19 cellular contexts compared by ENCODE assay signal in genomic region chrX:132393090-132393884, GRCh38.
DNase-seq lines count a peak whose midpoint lies in the region; ATAC-seq, FAIRE-seq and TF ChIP-seq lines count a peak whose summit lies in the region.
"Had no signal": no experiment of that assay in that cellular context is flagged by ENCODE, and none has a peak within 500 bp of the region (broad histone marks: within the 10 kb centered on the region; RNA-seq: fewer than 3 reads in every experiment).

No MANE protein-coding gene starts in this region.

- no peaks in the 10 kb centered on the region for H3K4me1 ChIP-seq in A673 (ENCODE audit: insufficient read depth, low read length, poor library complexity, severe bottlenecking)
- no peaks in the 10 kb centered on the region for H3K4me1 ChIP-seq in K562 (replicated peaks in 1 of 2; ENCODE audit: control insufficient read depth in 2 of 2, insufficient read depth in 2 of 2, low read length in 2 of 2)
- H3K4me1 ChIP-seq in endodermal cell (ENCODE audit: control insufficient read depth, insufficient read depth, low read length) = no peaks in the 10 kb centered on the region

- CTCF ChIA-PET in A673 (lab: Charles Lee) (no interaction called here), K562 (lab: Yijun Ruan, JAX; ENCODE audit: low intra/inter-chr PET ratio) (no interaction called here)
- CTCF ChIA-PET in activated CD4-positive, alpha-beta memory T cell treated with anti-CD3 and anti-CD28 coated beads, Interleukin-2, amount 10 ng/mL, durations not matched to agents 7 days and 5 days (lab: Charles Lee) = no interaction called here

- intact Hi-C loops in A673 (cut with micrococcal nuclease; ENCODE audit: unreplicated experiment) = no loop called here
- intact Hi-C loops in K562 (cut with micrococcal nuclease) = no loop called here

- H3K36me3 ChIP-seq in A673 (ENCODE audit: insufficient read depth, low read length, poor library complexity, severe bottlenecking) = no peaks in the 10 kb centered on the region
- H3K36me3 ChIP-seq in K562 (ENCODE audit: control insufficient read depth, insufficient read depth, low read length) = no peaks in the 10 kb centered on the region
- peaks cover 24% of the 10 kb centered on the region for H3K36me3 ChIP-seq in endodermal cell (ENCODE audit: control insufficient read depth, insufficient read depth, low read length)

- H3K9me3 Mint-ChIP-seq in endodermal cell = no peaks in the 10 kb centered on the region
- H3K9me3 Mint-ChIP-seq in activated CD4-positive, alpha-beta memory T cell treated with anti-CD3 and anti-CD28 coated beads, Interleukin-2, amount 10 ng/mL, durations not matched to agents 7 days and 5 days = no peaks in the 10 kb centered on the region
- H3K9me3 Mint-ChIP-seq: HFFc6 had no signal

- in situ Hi-C loops in K562 (cut with MboI) = no loop called here

- no peak for ATAC-seq in K562

- FAIRE-seq in K562 (lab: Jason Lieb, UNC) = no peak
- FAIRE-seq: H54 had no signal

- H3K27ac ChIP-seq in A673 (ENCODE audit: low read depth, low read length, poor library complexity, severe bottlenecking) (no peak overlapping the region), K562 (ENCODE audit: extremely low read depth, low read depth, low read length) (no peak overlapping the region), endodermal cell (ENCODE audit: low read depth, low read length) (no peak overlapping the region)

- no peaks in the 10 kb centered on the region; the same call in 1 of the 2 replicates for H4K20me1 ChIP-seq in K562 (replicated peaks; ENCODE audit: control insufficient read depth, insufficient read depth, low read length)

- H3K9me3 ChIP-seq in A673 (ENCODE audit: low read depth, low read length, poor library complexity, severe bottlenecking) (no peaks in the 10 kb centered on the region), K562 (replicated peaks; ENCODE audit: control insufficient read depth, insufficient read depth, low read depth, low read length) (no peaks in the 10 kb centered on the region), endodermal cell (ENCODE audit: control insufficient read depth, low read length) (no peaks in the 10 kb centered on the region)

- H3K27me3 Mint-ChIP-seq in endodermal cell (ENCODE audit: insufficient read depth) = no peaks in the 10 kb centered on the region
- H3K27me3 Mint-ChIP-seq in activated CD4-positive, alpha-beta memory T cell treated with anti-CD3 and anti-CD28 coated beads, Interleukin-2, amount 10 ng/mL, durations not matched to agents 7 days and 5 days = no peaks in the 10 kb centered on the region

- POLR2A ChIA-PET in A673 (lab: Charles Lee; ENCODE audit: low non-redundant PET) (no interaction called here), K562 (lab: Yijun Ruan, JAX) (no interaction called here)
- POLR2A ChIA-PET in activated CD4-positive, alpha-beta memory T cell treated with anti-CD3 and anti-CD28 coated beads, Interleukin-2, amount 10 ng/mL, durations not matched to agents 7 days and 5 days (lab: Charles Lee) = no interaction called here

- H3K4me3 Mint-ChIP-seq in endodermal cell = no peak overlapping the region
- no peak overlapping the region for H3K4me3 Mint-ChIP-seq in activated CD4-positive, alpha-beta memory T cell treated with anti-CD3 and anti-CD28 coated beads, Interleukin-2, amount 10 ng/mL, durations not matched to agents 7 days and 5 days
- H3K4me3 Mint-ChIP-seq: HFFc6 had no signal

- H3K9ac ChIP-seq in K562 (ENCODE audit: insufficient read depth in 1 of 2, low read depth in 2 of 2, low read length in 2 of 2) (no peak overlapping the region), endodermal cell (ENCODE audit: extremely low read depth, low read length, poor library complexity, severe bottlenecking) (no peak overlapping the region)

- H3K27me3 ChIP-seq in A673 (replicated peaks; ENCODE audit: insufficient read depth, low read depth, low read length, poor library complexity) = no peaks in the 10 kb centered on the region
- H3K27me3 ChIP-seq in K562 (ENCODE audit: control insufficient read depth in 2 of 2, insufficient read depth in 2 of 2, low read length in 2 of 2) = no peaks in the 10 kb centered on the region
- no peaks in the 10 kb centered on the region for H3K27me3 ChIP-seq in endodermal cell (ENCODE audit: control insufficient read depth, insufficient read depth, low read length, poor library complexity, severe bottlenecking)

- H3K9me1 ChIP-seq in K562 (ENCODE audit: control insufficient read depth, insufficient read depth, low read length) = no peaks in the 10 kb centered on the region

- TF ChIP-seq RAD21 in K562 (CRISPR knock-in tag; conservative IDR thresholded peaks at IDR 0.05 in 1 of 2, IDR thresholded peaks at IDR 0.05 in 1 of 2) = no peak

- H3K4me3 ChIP-seq in A673 (ENCODE audit: low read depth, low read length, poor library complexity, severe bottlenecking) (no peak overlapping the region), K562 (no peak overlapping the region), fibroblast of villous mesenchyme (ENCODE audit: low read depth, low read length) (no peak overlapping the region), endodermal cell (ENCODE audit: low read length) (no peak overlapping the region)

- no TSS peak for BruUV-seq in A673 (replicated peaks; lab: Mats Ljungman, UMichigan)
- no TSS peak for BruUV-seq in K562 (replicated peaks; lab: Mats Ljungman, UMichigan)

- no peak for TF ChIP-seq EP300 in K562 (IDR thresholded peaks at IDR 0.05; ENCODE audit: low read length)

- no peaks in the 10 kb centered on the region for H3K79me2 ChIP-seq in K562 (ENCODE audit: control insufficient read depth, insufficient read depth, low read length)

- H3K36me3 Mint-ChIP-seq in endodermal cell (ENCODE audit: low read depth) = peaks cover 9% of the 10 kb centered on the region
- no peaks in the 10 kb centered on the region for H3K36me3 Mint-ChIP-seq in activated CD4-positive, alpha-beta memory T cell treated with anti-CD3 and anti-CD28 coated beads, Interleukin-2, amount 10 ng/mL, durations not matched to agents 7 days and 5 days (ENCODE audit: low read depth)

- H3K4me2 ChIP-seq in K562 (ENCODE audit: insufficient read depth, low read length) = no peak overlapping the region

- no peak overlapping the region for H2AFZ ChIP-seq in K562 (ENCODE audit: low read depth, low read length)

- no peak overlapping the region for H3K27ac Mint-ChIP-seq in endodermal cell
- H3K27ac Mint-ChIP-seq in activated CD4-positive, alpha-beta memory T cell treated with anti-CD3 and anti-CD28 coated beads, Interleukin-2, amount 10 ng/mL, durations not matched to agents 7 days and 5 days = no peak overlapping the region
- H3K27ac Mint-ChIP-seq: HFFc6 had no signal

- peaks cover 21% of the 10 kb centered on the region for H3K4me1 Mint-ChIP-seq in endodermal cell
- H3K4me1 Mint-ChIP-seq in activated CD4-positive, alpha-beta memory T cell treated with anti-CD3 and anti-CD28 coated beads, Interleukin-2, amount 10 ng/mL, durations not matched to agents 7 days and 5 days = no peaks in the 10 kb centered on the region

- WGBS in K562 (ENCODE audit: insufficient coverage, low coverage, missing lambda C conversion rate) = 0% methylated on average over 1 of the region's 1 CpG
- WGBS in endodermal cell (ENCODE audit: insufficient coverage in 1 of 2, insufficient read length in 1 of 2), 2 experiments = no CpG with 5 or more reads among the region's 1 CpG

- TF ChIP-seq POLR2A in K562 (conservative IDR thresholded peaks at IDR 0.05) = no peak

- TF ChIP-seq CTCF in A673 (conservative IDR thresholded peaks at IDR 0.05; ENCODE audit: low read depth, low read length) = no peak
- TF ChIP-seq CTCF in K562 (IDR thresholded peaks at IDR 0.05 in 2 of 3, conservative IDR thresholded peaks at IDR 0.05 in 1 of 3; ENCODE audit: insufficient read depth in 2 of 3, low read depth in 1 of 3, low read length in 3 of 3) = no peak
- no peak for TF ChIP-seq CTCF in fibroblast of villous mesenchyme (IDR thresholded peaks at IDR 0.05; ENCODE audit: insufficient read depth, low read depth, low read length)
- TF ChIP-seq CTCF in endodermal cell (conservative IDR thresholded peaks at IDR 0.05) = no peak

- DNase-seq in A673 (ENCODE audit: low spot score) = peak; percentile 16
- peak; percentile 11 for DNase-seq in NCI-H226
- DNase-seq in K562 (ENCODE audit: extremely low read depth in 1 of 4, low spot score in 3 of 4) = no peak
- peak; percentile 65 for DNase-seq in fibroblast of villous mesenchyme (ENCODE audit: low read depth)
- no peak for DNase-seq in endodermal cell
- no peak for DNase-seq in activated CD4-positive, alpha-beta memory T cell treated with anti-CD3 and anti-CD28 coated beads, Interleukin-2, amount 10 ng/mL, durations not matched to agents 7 days and 5 days
- DNase-seq in EL = no peak
- no peak for DNase-seq in NCI-H128 (lab: John Stamatoyannopoulos, UW; ENCODE audit: unreplicated experiment)
- DNase-seq: C1 segment of cervical spinal cord; DMS79 treated with DMSO at 0.1 percent for 48 hours; HFFc6; KG1; NCI-H1105 treated with DMSO at 0.1 percent for 48 hours; NCI-H1694 treated with DMSO at 0.1 percent for 48 hours; NCI-H510A; NCI-H748 treated with DMSO at 0.1 percent for 48 hours; NK-92 treated with Interleukin-12 subunit alpha and Interleukin-12 subunit beta, amount 100 ng/mL, for 24 hours; Right ventricle myocardium superior had no signal

TF ChIP-seq in K562, 482 proteins besides CTCF, POLR2A, EP300 and RAD21 (continues in another document):
- TF ChIP-seq CBFA2T3 (IDR thresholded peaks at IDR 0.05) = 0 out of 2 replicates have a peak, but pooled peaks have one; percentile 4
- no peak for TF ChIP-seq STAT6 (CRISPR knock-in tag; IDR thresholded peaks at IDR 0.05)

Comparison
In these comparisons a context has a peak if more than half of its experiments do, and no peak if none do; other contexts are left out.
1. DNase-seq: peak in A673 (single experiment), NCI-H226 (single experiment) and fibroblast of villous mesenchyme (single experiment); none in K562 (0 of 4), endodermal cell (single experiment), activated CD4-positive, alpha-beta memory T cell treated with anti-CD3 and anti-CD28 coated beads, Interleukin-2, amount 10 ng/mL, durations not matched to agents 7 days and 5 days (single experiment), EL (single experiment) and NCI-H128 (single experiment).